8 cellular contexts compared by ENCODE assay signal in the genomic region with DNA sequence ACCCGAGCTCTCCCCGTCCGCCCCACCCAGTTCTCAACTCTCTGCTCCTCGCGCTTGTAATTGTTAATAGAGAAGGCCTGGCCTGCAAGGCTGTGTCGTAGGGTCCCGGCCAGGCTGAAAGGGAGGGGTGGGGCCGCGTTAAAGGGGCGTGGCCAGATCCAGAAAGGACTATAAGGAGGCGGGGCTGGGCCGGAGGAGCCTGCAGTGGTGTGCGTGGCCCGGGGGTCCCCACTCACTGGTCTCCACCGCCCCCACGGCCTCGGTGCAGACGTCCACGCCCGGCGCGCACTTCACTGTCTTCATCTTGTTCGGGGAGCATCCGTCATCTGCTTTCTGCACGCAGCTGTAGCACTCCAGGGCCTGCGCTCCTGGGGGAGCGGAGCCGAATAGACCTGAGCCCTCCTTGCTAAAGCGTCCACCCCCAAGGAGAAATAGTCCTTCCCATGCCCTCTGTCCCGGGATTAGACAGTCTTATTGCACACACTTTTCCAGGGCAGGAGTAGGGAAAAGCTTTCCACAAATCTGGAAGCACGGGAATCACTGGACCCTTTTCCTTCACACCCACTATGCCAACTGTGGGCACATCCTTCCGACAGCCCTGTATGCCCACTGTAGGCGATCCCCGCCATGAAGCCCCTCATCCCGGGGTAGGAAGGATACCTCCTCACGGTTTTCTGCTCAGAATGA. TPM values are rescaled to one million over a fixed set of nuclear protein-coding genes. Genes with fewer than 3 reads are reported as not detected.
DNase-seq lines count a peak whose midpoint lies in the region; ATAC-seq and TF ChIP-seq lines count a peak whose summit lies in the region.

No MANE protein-coding gene starts in this region.

- H3K4me3 Mint-ChIP-seq in activated CD4-positive, alpha-beta T cell treated with anti-CD3 and anti-CD28 coated beads, Interleukin-2, amount 10 ng/mL, durations not matched to agents 24 days and 14 days, result peak overlapping the region; percentile 92
- peak overlapping the region; percentile 90 for H3K4me3 Mint-ChIP-seq in nephron progenitor cell

- no peak for TF ChIP-seq CTCF in esophagus muscularis mucosa (IDR thresholded peaks at IDR 0.05)
- TF ChIP-seq CTCF in nephron progenitor cell (IDR thresholded peaks at IDR 0.05), result no peak

- peak overlapping the region; percentile 89 to 94 (median 90) for H3K27ac ChIP-seq in esophagus muscularis mucosa (replicated peaks in 1 of 4)

- peak overlapping the region; percentile 93 for H3K27ac Mint-ChIP-seq in activated CD4-positive, alpha-beta T cell treated with anti-CD3 and anti-CD28 coated beads, Interleukin-2, amount 10 ng/mL, durations not matched to agents 24 days and 14 days
- H3K27ac Mint-ChIP-seq in nephron progenitor cell, result peak overlapping the region; percentile 89

- ATAC-seq in HG03354 (IDR thresholded peaks at IDR 0.05; ENCODE audit: poor library complexity, severe bottlenecking, unreplicated experiment), result peak; percentile 38

- H3K9me3 Mint-ChIP-seq in activated CD4-positive, alpha-beta T cell treated with anti-CD3 and anti-CD28 coated beads, Interleukin-2, amount 10 ng/mL, durations not matched to agents 24 days and 14 days, result no peaks in the 10 kb centered on the region
- H3K9me3 Mint-ChIP-seq in nephron progenitor cell, result no peaks in the 10 kb centered on the region

- peaks cover 6 to 30% (median 25%) of the 10 kb centered on the region in 4 donors for H3K4me1 ChIP-seq in esophagus muscularis mucosa

- no peak for TF ChIP-seq EP300 in esophagus muscularis mucosa (IDR thresholded peaks at IDR 0.05)

- H3K9me3 ChIP-seq in esophagus muscularis mucosa, result no peaks in the 10 kb centered on the region

- H3K36me3 Mint-ChIP-seq in activated CD4-positive, alpha-beta T cell treated with anti-CD3 and anti-CD28 coated beads, Interleukin-2, amount 10 ng/mL, durations not matched to agents 24 days and 14 days (ENCODE audit: low read depth), result peaks cover 1% of the 10 kb centered on the region
- H3K36me3 Mint-ChIP-seq in nephron progenitor cell (ENCODE audit: low read depth), result peaks cover 4% of the 10 kb centered on the region

- no peaks in the 10 kb centered on the region for H3K27me3 Mint-ChIP-seq in activated CD4-positive, alpha-beta T cell treated with anti-CD3 and anti-CD28 coated beads, Interleukin-2, amount 10 ng/mL, durations not matched to agents 24 days and 14 days
- H3K27me3 Mint-ChIP-seq in nephron progenitor cell (ENCODE audit: low read depth, poor library complexity), result peaks cover 62% of the 10 kb centered on the region

- intact Hi-C loops in activated CD4-positive, alpha-beta T cell treated with anti-CD3 and anti-CD28 coated beads, Interleukin-2, amount 10 ng/mL, durations not matched to agents 24 days and 14 days (cut with micrococcal nuclease), result loop anchor here (1.0 to 10.0 kb wide), 3 partner anchors 11 to 291 kb away; a partner anchor contains a TSS
- intact Hi-C loops in esophagus muscularis mucosa (cut with DNase I), result loop anchor here (5.0 kb wide), 1 partner anchor 38 kb away; a partner anchor contains a TSS

- TF ChIP-seq POLR2A in esophagus muscularis mucosa (IDR thresholded peaks at IDR 0.05; ENCODE audit: low read depth), result no peak

- DNase-seq in stimulated activated naive CD4-positive, alpha-beta T cell treated with Interleukin-2 at 50 U/mL for 16 hours (lab: John Stamatoyannopoulos, UW), result peak; percentile 78
- DNase-seq in stimulated activated naive CD4-positive, alpha-beta T cell (lab: John Stamatoyannopoulos, UW), result no peak
- DNase-seq in activated CD4-positive, alpha-beta T cell treated with anti-CD3 and anti-CD28 coated beads, Interleukin-2, amount 10 ng/mL, durations not matched to agents 24 days and 14 days, result peak; percentile 94
- DNase-seq in esophagus muscularis mucosa (ENCODE audit: extremely low spot score) (no peak), nephron progenitor cell (peak; percentile 79), ureter (ENCODE audit: low spot score) (peak; percentile 84), SW 1271 (lab: John Stamatoyannopoulos, UW) (no peak)

- peaks cover 45% of the 10 kb centered on the region for H3K4me1 Mint-ChIP-seq in activated CD4-positive, alpha-beta T cell treated with anti-CD3 and anti-CD28 coated beads, Interleukin-2, amount 10 ng/mL, durations not matched to agents 24 days and 14 days
- peaks cover 16% of the 10 kb centered on the region for H3K4me1 Mint-ChIP-seq in nephron progenitor cell

- H3K27me3 ChIP-seq in esophagus muscularis mucosa, result no peaks in the 10 kb centered on the region

- H3K36me3 ChIP-seq in esophagus muscularis mucosa, result peaks cover 0 to 6% (median 3%) of the 10 kb centered on the region in 4 donors

- peak overlapping the region; percentile 67 to 79 (median 72) for H3K4me3 ChIP-seq in esophagus muscularis mucosa

- WGBS in esophagus muscularis mucosa, result 14% methylated on average over 36 of the region's 36 CpGs

RNA-seq across cellular contexts. Expression of a gene that starts 1.2 kb away (rescaled TPM):
- total RNA-seq in activated CD4-positive, alpha-beta T cell treated with anti-CD3 and anti-CD28 coated beads, Interleukin-2, amount 10 ng/mL, durations not matched to agents 24 days and 14 days, result 3.6 and 4.1 TPM in 2 replicates
- total RNA-seq in esophagus muscularis mucosa (1 to 10 TPM in 1 of 4 donors, under 1 TPM in 3; 0.42 to 1.4 (median 0.84) TPM), ureter (15.0 TPM)

RNA-seq across cellular contexts. Expression of a gene that starts 40.3 kb away (rescaled TPM):
- 26.3 and 26.7 TPM in 2 replicates for total RNA-seq in activated CD4-positive, alpha-beta T cell treated with anti-CD3 and anti-CD28 coated beads, Interleukin-2, amount 10 ng/mL, durations not matched to agents 24 days and 14 days
- total RNA-seq in esophagus muscularis mucosa (10 to 100 TPM; 10.3 to 16.2 (median 12.6) TPM), ureter (39.5 TPM)

RNA-seq across cellular contexts. Expression of a gene that starts 49.5 kb away (rescaled TPM):
- total RNA-seq in activated CD4-positive, alpha-beta T cell treated with anti-CD3 and anti-CD28 coated beads, Interleukin-2, amount 10 ng/mL, durations not matched to agents 24 days and 14 days, result not detected in 2 replicates
- total RNA-seq in esophagus muscularis mucosa (not detected), ureter (not detected)

Comparison
In these comparisons a context has a peak if more than half of its experiments do, and no peak if none do; other contexts are left out.
1. DNase-seq: peak in stimulated activated naive CD4-positive, alpha-beta T cell treated with Interleukin-2 at 50 U/mL for 16 hours (single experiment), activated CD4-positive, alpha-beta T cell treated with anti-CD3 and anti-CD28 coated beads, Interleukin-2, amount 10 ng/mL, durations not matched to agents 24 days and 14 days (single experiment), nephron progenitor cell (single experiment) and ureter (single experiment); none in stimulated activated naive CD4-positive, alpha-beta T cell (0 of 6), esophagus muscularis mucosa (single experiment) and SW 1271 (0 of 2).